In the genomic region with DNA sequence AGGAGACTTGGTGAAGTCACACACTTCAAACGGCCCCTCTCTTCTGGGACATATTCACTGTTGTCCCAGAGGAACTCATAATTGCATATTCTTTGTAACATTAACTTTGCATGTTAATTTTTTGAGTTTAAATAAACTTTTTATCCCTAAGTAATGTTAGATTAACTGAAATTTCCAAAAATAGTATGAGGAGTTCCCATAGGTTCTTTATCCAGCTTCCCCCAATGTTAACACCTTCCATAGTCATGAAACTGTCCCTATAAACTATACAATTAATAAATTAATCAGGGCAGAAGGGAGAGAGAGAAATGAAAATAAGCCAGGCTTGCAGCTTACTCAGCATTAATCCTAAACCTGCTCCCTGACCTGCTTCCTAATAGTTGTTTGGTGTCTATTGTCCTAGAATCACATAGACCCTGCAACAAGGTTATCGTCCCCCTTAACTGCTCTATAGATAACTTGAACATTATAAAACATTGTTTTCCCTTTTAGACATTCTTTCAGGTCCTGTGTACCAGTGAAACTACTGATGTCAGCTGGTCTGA, we compare ENCODE assay signal across 1 cellular context.
A peak's percentile ranks its signal among the peaks of the same experiment; 100 is the strongest.
TF ChIP-seq lines count a peak whose summit lies in the region.

No MANE protein-coding gene starts in this region.

TF ChIP-seq in A549, 52 proteins besides CTCF, POLR2A, EP300 and RAD21 (continued from another document):
- TF ChIP-seq, protein P1, sequence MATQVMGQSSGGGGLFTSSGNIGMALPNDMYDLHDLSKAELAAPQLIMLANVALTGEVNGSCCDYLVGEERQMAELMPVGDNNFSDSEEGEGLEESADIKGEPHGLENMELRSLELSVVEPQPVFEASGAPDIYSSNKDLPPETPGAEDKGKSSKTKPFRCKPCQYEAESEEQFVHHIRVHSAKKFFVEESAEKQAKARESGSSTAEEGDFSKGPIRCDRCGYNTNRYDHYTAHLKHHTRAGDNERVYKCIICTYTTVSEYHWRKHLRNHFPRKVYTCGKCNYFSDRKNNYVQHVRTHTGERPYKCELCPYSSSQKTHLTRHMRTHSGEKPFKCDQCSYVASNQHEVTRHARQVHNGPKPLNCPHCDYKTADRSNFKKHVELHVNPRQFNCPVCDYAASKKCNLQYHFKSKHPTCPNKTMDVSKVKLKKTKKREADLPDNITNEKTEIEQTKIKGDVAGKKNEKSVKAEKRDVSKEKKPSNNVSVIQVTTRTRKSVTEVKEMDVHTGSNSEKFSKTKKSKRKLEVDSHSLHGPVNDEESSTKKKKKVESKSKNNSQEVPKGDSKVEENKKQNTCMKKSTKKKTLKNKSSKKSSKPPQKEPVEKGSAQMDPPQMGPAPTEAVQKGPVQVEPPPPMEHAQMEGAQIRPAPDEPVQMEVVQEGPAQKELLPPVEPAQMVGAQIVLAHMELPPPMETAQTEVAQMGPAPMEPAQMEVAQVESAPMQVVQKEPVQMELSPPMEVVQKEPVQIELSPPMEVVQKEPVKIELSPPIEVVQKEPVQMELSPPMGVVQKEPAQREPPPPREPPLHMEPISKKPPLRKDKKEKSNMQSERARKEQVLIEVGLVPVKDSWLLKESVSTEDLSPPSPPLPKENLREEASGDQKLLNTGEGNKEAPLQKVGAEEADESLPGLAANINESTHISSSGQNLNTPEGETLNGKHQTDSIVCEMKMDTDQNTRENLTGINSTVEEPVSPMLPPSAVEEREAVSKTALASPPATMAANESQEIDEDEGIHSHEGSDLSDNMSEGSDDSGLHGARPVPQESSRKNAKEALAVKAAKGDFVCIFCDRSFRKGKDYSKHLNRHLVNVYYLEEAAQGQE (IDR thresholded peaks at IDR 0.05), result no peak
- TF ChIP-seq MAZ (IDR thresholded peaks at IDR 0.05; ENCODE audit: borderline replicate concordance, low read depth, low read length) (no peak), EHMT2 (IDR thresholded peaks at IDR 0.05; ENCODE audit: low read depth) (no peak), MAFK (IDR thresholded peaks at IDR 0.05; ENCODE audit: partially characterized antibody) (peak; percentile 4), KDM1A (IDR thresholded peaks at IDR 0.05; ENCODE audit: low read depth) (no peak)
